In genomic region chr4:8480221-8480620, GRCh38 we compare ENCODE assay signal across 27 cellular contexts.
"Had no signal": no experiment of that assay in that cellular context is flagged by ENCODE, and none has a peak within 500 bp of the region (broad histone marks: within the 10 kb centered on the region; RNA-seq: fewer than 3 reads in every experiment).

No MANE protein-coding gene starts in this region.

- H3K27me3 ChIP-seq: left lung, pancreas, suprapubic skin, tibial artery, uterus had no signal

- H3K4me1 Mint-ChIP-seq: immature natural killer cell had no signal

- H3K4me1 ChIP-seq: left lung, lower lobe of right lung, pancreas, prostate gland, suprapubic skin, tibial artery, uterus had no signal

- H3K36me3 Mint-ChIP-seq: natural killer cell treated with Interleukin-12 subunit alpha and Interleukin-12 subunit beta and Interleukin-15 and Interleukin-18, amount 100 ng/mL, for 72 hours had no signal

- H3K9me3 Mint-ChIP-seq: immature natural killer cell; natural killer cell treated with Interleukin-12 subunit alpha and Interleukin-12 subunit beta and Interleukin-15 and Interleukin-18, amount 100 ng/mL, for 72 hours; stimulated activated effector memory CD8-positive, alpha-beta T cell treated with anti-CD3 and anti-CD28 coated beads, Interleukin-12 subunit alpha, Interleukin-12 subunit beta, amount 100 ng/mL, for 72 hours; stimulated activated naive CD8-positive, alpha-beta T cell treated with anti-CD3 and anti-CD28 coated beads, Interleukin-15, Interleukin-2, amounts not matched to agents 100 ng/mL and 50 ng/mL, for 24 hours; type B pancreatic cell had no signal

- H3K27ac ChIP-seq: left lung, lower lobe of right lung, pancreas, prostate gland, skin epidermis, suprapubic skin, thoracic aorta, tibial artery, uterus had no signal

- H3K27me3 Mint-ChIP-seq: naive thymus-derived CD4-positive, alpha-beta T cell; natural killer cell treated with Interleukin-12 subunit alpha and Interleukin-12 subunit beta and Interleukin-15 and Interleukin-18, amount 100 ng/mL, for 72 hours; stimulated activated naive CD8-positive, alpha-beta T cell treated with anti-CD3 and anti-CD28 coated beads, Interleukin-15, Interleukin-2, amounts not matched to agents 100 ng/mL and 50 ng/mL, for 24 hours; type B pancreatic cell had no signal

- H3K27ac Mint-ChIP-seq: immature natural killer cell; naive thymus-derived CD4-positive, alpha-beta T cell; natural killer cell treated with Interleukin-12 subunit alpha and Interleukin-12 subunit beta and Interleukin-15 and Interleukin-18, amount 100 ng/mL, for 72 hours; stimulated activated effector memory CD8-positive, alpha-beta T cell treated with anti-CD3 and anti-CD28 coated beads, Interleukin-12 subunit alpha, Interleukin-12 subunit beta, amount 100 ng/mL, for 72 hours; stimulated activated naive CD8-positive, alpha-beta T cell treated with anti-CD3 and anti-CD28 coated beads, Interleukin-15, Interleukin-2, amounts not matched to agents 100 ng/mL and 50 ng/mL, for 24 hours; type B pancreatic cell had no signal

- DNase-seq: hypothalamus; immature natural killer cell; kidney; left colon; left lung; lower lobe of right lung; mammary epithelial cell; midbrain; mucosa of descending colon; naive thymus-derived CD4-positive, alpha-beta T cell; nucleus accumbens; pancreas; retina; right cardiac atrium; stimulated activated CD4-positive, alpha-beta T cell treated with anti-CD3 and anti-CD28 coated beads, Interleukin-4, amount 100 ng/mL, for 24 hours; stimulated activated naive CD4-positive, alpha-beta T cell; tibial artery; uterus had no signal

- H3K36me3 ChIP-seq: uterus had no signal

- H3K4me3 ChIP-seq: left lung, lower lobe of right lung, mucosa of descending colon, pancreas, prostate gland, skin epidermis, suprapubic skin, thoracic aorta, tibial artery, uterus had no signal

- ATAC-seq: left colon; left lung; lower lobe of right lung; mucosa of descending colon; naive thymus-derived CD4-positive, alpha-beta T cell; natural killer cell treated with Interleukin-12 subunit alpha and Interleukin-12 subunit beta and Interleukin-15 and Interleukin-18, amount 100 ng/mL, for 72 hours; pancreas; right cardiac atrium; sciatic nerve; stimulated activated effector memory CD8-positive, alpha-beta T cell treated with anti-CD3 and anti-CD28 coated beads, Interleukin-12 subunit alpha, Interleukin-12 subunit beta, amount 100 ng/mL, for 72 hours had no signal

- H3K9me3 ChIP-seq: left lung, lower lobe of right lung, mucosa of descending colon, pancreas, prostate gland, suprapubic skin, thoracic aorta, tibial artery, uterus had no signal

- H3K4me3 Mint-ChIP-seq: immature natural killer cell; naive thymus-derived CD4-positive, alpha-beta T cell; natural killer cell treated with Interleukin-12 subunit alpha and Interleukin-12 subunit beta and Interleukin-15 and Interleukin-18, amount 100 ng/mL, for 72 hours; stimulated activated effector memory CD8-positive, alpha-beta T cell treated with anti-CD3 and anti-CD28 coated beads, Interleukin-12 subunit alpha, Interleukin-12 subunit beta, amount 100 ng/mL, for 72 hours; stimulated activated naive CD8-positive, alpha-beta T cell treated with anti-CD3 and anti-CD28 coated beads, Interleukin-15, Interleukin-2, amounts not matched to agents 100 ng/mL and 50 ng/mL, for 24 hours; type B pancreatic cell had no signal
